In genomic region chr6:158718431-158719126, GRCh38 we compare ENCODE assay signal across 8 cellular contexts.
DNase-seq lines count a peak whose midpoint lies in the region; ATAC-seq and TF ChIP-seq lines count a peak whose summit lies in the region.

No MANE protein-coding gene starts in this region.

- H3K4me3 Mint-ChIP-seq in activated T-helper 2 cell treated with anti-CD3 and anti-CD28 coated beads, Interferon-gamma antibody, Interleukin-2, Interleukin-4, amounts not matched to agents 10 μg/mL and 5 μg/mL and 100 μg/mL, durations not matched to agents 14 hours and 24 hours and 36 hours (ENCODE audit: low read depth) = no peak overlapping the region

- intact Hi-C loops in left colon (cut with DNase I, micrococcal nuclease) = no loop called here
- intact Hi-C loops in activated T-helper 2 cell treated with anti-CD3 and anti-CD28 coated beads, Interferon-gamma antibody, Interleukin-2, Interleukin-4, amounts not matched to agents 10 μg/mL and 5 μg/mL and 100 μg/mL, durations not matched to agents 14 hours and 24 hours and 36 hours (cut with micrococcal nuclease) = no loop called here

- in situ Hi-C loops in astrocyte of the cerebellum (cut with HindIII; ENCODE audit: low sequenced_read_pairs) = no loop called here

- H3K27ac ChIP-seq in C4-2B = no peak overlapping the region

- peaks cover 88% of the 10 kb centered on the region for H3K36me3 Mint-ChIP-seq in activated T-helper 2 cell treated with anti-CD3 and anti-CD28 coated beads, Interferon-gamma antibody, Interleukin-2, Interleukin-4, amounts not matched to agents 10 μg/mL and 5 μg/mL and 100 μg/mL, durations not matched to agents 14 hours and 24 hours and 36 hours (ENCODE audit: low read depth)

- DNase-seq in HuH-7.5 (ENCODE audit: low spot score) = peak; percentile 57
- DNase-seq in astrocyte of the cerebellum (ENCODE audit: low read depth) = no peak
- no peak for DNase-seq in left colon
- DNase-seq in activated T-helper 2 cell treated with anti-CD3 and anti-CD28 coated beads, Interferon-gamma antibody, Interleukin-2, Interleukin-4, amounts not matched to agents 10 μg/mL and 5 μg/mL and 100 μg/mL, durations not matched to agents 14 hours and 24 hours and 36 hours (ENCODE audit: low spot score) = no peak
- no peak for DNase-seq in NCI-H774 (lab: John Stamatoyannopoulos, UW)

- no peaks in the 10 kb centered on the region for H3K27me3 Mint-ChIP-seq in activated T-helper 2 cell treated with anti-CD3 and anti-CD28 coated beads, Interferon-gamma antibody, Interleukin-2, Interleukin-4, amounts not matched to agents 10 μg/mL and 5 μg/mL and 100 μg/mL, durations not matched to agents 14 hours and 24 hours and 36 hours (ENCODE audit: low read depth)

- ATAC-seq in left colon = peak; percentile 57
- ATAC-seq in GM21717 (IDR thresholded peaks at IDR 0.05; ENCODE audit: unreplicated experiment) = no peak
- ATAC-seq in GM19351 (IDR thresholded peaks at IDR 0.05; ENCODE audit: unreplicated experiment) = no peak

- H3K27ac Mint-ChIP-seq in activated T-helper 2 cell treated with anti-CD3 and anti-CD28 coated beads, Interferon-gamma antibody, Interleukin-2, Interleukin-4, amounts not matched to agents 10 μg/mL and 5 μg/mL and 100 μg/mL, durations not matched to agents 14 hours and 24 hours and 36 hours = no peak overlapping the region

- H3K4me1 Mint-ChIP-seq in activated T-helper 2 cell treated with anti-CD3 and anti-CD28 coated beads, Interferon-gamma antibody, Interleukin-2, Interleukin-4, amounts not matched to agents 10 μg/mL and 5 μg/mL and 100 μg/mL, durations not matched to agents 14 hours and 24 hours and 36 hours (ENCODE audit: low read depth) = peaks cover 56% of the 10 kb centered on the region

- H3K9me3 Mint-ChIP-seq in activated T-helper 2 cell treated with anti-CD3 and anti-CD28 coated beads, Interferon-gamma antibody, Interleukin-2, Interleukin-4, amounts not matched to agents 10 μg/mL and 5 μg/mL and 100 μg/mL, durations not matched to agents 14 hours and 24 hours and 36 hours = no peaks in the 10 kb centered on the region

- peak; percentile 48 for TF ChIP-seq CTCF in C4-2B (conservative IDR thresholded peaks at IDR 0.05)
- TF ChIP-seq CTCF in astrocyte of the cerebellum (IDR thresholded peaks at IDR 0.05; ENCODE audit: low read depth, low read length, missing control alignments) = peak; percentile 72

- no peak overlapping the region for H3K4me3 ChIP-seq in astrocyte of the cerebellum (ENCODE audit: low read depth, low read length)
